ENCODE assay signal across 23 cellular contexts in genomic region chrX:24293412-24293811, GRCh38. TPM values are rescaled to one million over a fixed set of nuclear protein-coding genes. Genes with fewer than 3 reads are reported as not detected.
DNase-seq lines count a peak whose midpoint lies in the region; ATAC-seq, FAIRE-seq and TF ChIP-seq lines count a peak whose summit lies in the region.
"Had no signal": no experiment of that assay in that cellular context is flagged by ENCODE, and none has a peak within 500 bp of the region (broad histone marks: within the 10 kb centered on the region; RNA-seq: fewer than 3 reads in every experiment).

No MANE protein-coding gene starts in this region.

- H3K4me1 ChIP-seq in A549 = no peaks in the 10 kb centered on the region
- no peaks in the 10 kb centered on the region for H3K4me1 ChIP-seq in esophagus squamous epithelium
- peaks cover 0 to 7% (median 0%) of the 10 kb centered on the region in 4 donors for H3K4me1 ChIP-seq in stomach
- no peaks in the 10 kb centered on the region for H3K4me1 ChIP-seq in naive thymus-derived CD4-positive, alpha-beta T cell (ENCODE audit: control insufficient read depth in 2 of 2, insufficient read depth in 2 of 2, low read length in 2 of 2)
- H3K4me1 ChIP-seq: BLaER1 had no signal

- peak overlapping the region; percentile 0 for H3K4me3 Mint-ChIP-seq in nephron progenitor cell
- H3K4me3 Mint-ChIP-seq in naive thymus-derived CD4-positive, alpha-beta T cell = no peak overlapping the region
- H3K4me3 Mint-ChIP-seq: CD14-positive monocyte; CD4-positive, alpha-beta memory T cell; IgD-negative memory B cell had no signal

- no peak for TF ChIP-seq POLR2A in A549 (IDR thresholded peaks at IDR 0.05; ENCODE audit: low read length)
- no peak for TF ChIP-seq POLR2A in esophagus squamous epithelium (IDR thresholded peaks at IDR 0.05)
- TF ChIP-seq POLR2A in stomach (IDR thresholded peaks at IDR 0.05) = no peak

- H3K4me1 Mint-ChIP-seq in nephron progenitor cell = peaks cover 41% of the 10 kb centered on the region
- no peaks in the 10 kb centered on the region for H3K4me1 Mint-ChIP-seq in naive thymus-derived CD4-positive, alpha-beta T cell
- H3K4me1 Mint-ChIP-seq: CD14-positive monocyte; CD4-positive, alpha-beta memory T cell; IgD-negative memory B cell had no signal

- intact Hi-C loops in esophagus squamous epithelium (cut with DNase I) = no loop called here
- intact Hi-C loops in stomach (cut with DNase I; ENCODE audit: low total_unique reads) = no loop called here
- intact Hi-C loops in naive thymus-derived CD4-positive, alpha-beta T cell (cut with micrococcal nuclease) = loop anchor here in 1 of 2 donors (5.0 kb wide), 1 partner anchor 79 kb away; no protein-coding TSS in a partner anchor

- peak; percentile 90 for FAIRE-seq in A549 (lab: Jason Lieb, UNC)
- FAIRE-seq: HepG2 had no signal

- H3K27me3 Mint-ChIP-seq in nephron progenitor cell (ENCODE audit: low read depth, poor library complexity) = no peaks in the 10 kb centered on the region
- H3K27me3 Mint-ChIP-seq in naive thymus-derived CD4-positive, alpha-beta T cell = no peaks in the 10 kb centered on the region

- DNase-seq in A549 (ENCODE audit: low read depth in 1 of 2, low spot score in 1 of 2) (no peak), esophagus squamous epithelium (lab: John Stamatoyannopoulos, UW) (no peak), nephron progenitor cell (no peak), stomach (no peak), nucleus accumbens (lab: John Stamatoyannopoulos, UW) (no peak)
- no peak for DNase-seq in naive thymus-derived CD4-positive, alpha-beta T cell
- DNase-seq: CD4-positive, alpha-beta memory T cell; DMS153; DMS79; GF-D8; GOT3; H7 had no signal

- H3K4me3 ChIP-seq in A549 (no peak overlapping the region), esophagus squamous epithelium (no peak overlapping the region), stomach (no peak overlapping the region)
- no peak overlapping the region for H3K4me3 ChIP-seq in naive thymus-derived CD4-positive, alpha-beta T cell (ENCODE audit: low read length)
- H3K4me3 ChIP-seq: BLaER1 had no signal

- no peak for TF ChIP-seq EP300 in A549 (IDR thresholded peaks at IDR 0.05)
- no peak for TF ChIP-seq EP300 in stomach (IDR thresholded peaks at IDR 0.05)

- peak overlapping the region; percentile 8 for H3K27ac Mint-ChIP-seq in nephron progenitor cell
- H3K27ac Mint-ChIP-seq in naive thymus-derived CD4-positive, alpha-beta T cell = no peak overlapping the region
- H3K27ac Mint-ChIP-seq: CD4-positive, alpha-beta memory T cell; IgD-negative memory B cell had no signal

- H3K4me2 ChIP-seq in A549 = no peak overlapping the region
- H3K4me2 ChIP-seq: BLaER1 had no signal

- no peak overlapping the region for H3K27ac ChIP-seq in A549
- peak overlapping the region in 3 of 4 donors; percentile 64 to 78 (median 70) for H3K27ac ChIP-seq in esophagus squamous epithelium
- peak overlapping the region in 3 of 5 donors; percentile 33 to 69 (median 54) for H3K27ac ChIP-seq in stomach
- no peak overlapping the region for H3K27ac ChIP-seq in naive thymus-derived CD4-positive, alpha-beta T cell (ENCODE audit: low read depth, low read length)
- H3K27ac ChIP-seq: 22Rv1, BLaER1 had no signal

- ATAC-seq in A549 (no peak), HG02840 (IDR thresholded peaks at IDR 0.05; ENCODE audit: low FRiP score, unreplicated experiment) (no peak), HG02623 (IDR thresholded peaks at IDR 0.05; ENCODE audit: unreplicated experiment) (no peak)
- ATAC-seq in naive thymus-derived CD4-positive, alpha-beta T cell = no peak
- ATAC-seq: HCT116, HepG2 had no signal

- no peaks in the 10 kb centered on the region for H3K9me3 ChIP-seq in A549
- H3K9me3 ChIP-seq in esophagus squamous epithelium = no peaks in the 10 kb centered on the region
- no peaks in the 10 kb centered on the region for H3K9me3 ChIP-seq in stomach
- no peaks in the 10 kb centered on the region for H3K9me3 ChIP-seq in naive thymus-derived CD4-positive, alpha-beta T cell (ENCODE audit: control insufficient read depth in 2 of 3, low read length in 3 of 3)
- H3K9me3 ChIP-seq: BLaER1 had no signal

- CTCF ChIA-PET in A549 (lab: Yijun Ruan, JAX) = interaction anchor here (0.6 to 1.4 kb wide), 5 partner anchors 9 to 981 kb away, joined by 3 to 4 read pairs (median 3); no protein-coding TSS in a partner anchor
- CTCF ChIA-PET in naive thymus-derived CD4-positive, alpha-beta T cell (lab: Charles Lee) = no interaction called here

- H3K36me3 Mint-ChIP-seq in nephron progenitor cell (ENCODE audit: low read depth) = no peaks in the 10 kb centered on the region
- no peaks in the 10 kb centered on the region for H3K36me3 Mint-ChIP-seq in naive thymus-derived CD4-positive, alpha-beta T cell
- H3K36me3 Mint-ChIP-seq: CD14-positive monocyte; CD4-positive, alpha-beta memory T cell had no signal

- no peaks in the 10 kb centered on the region for H3K36me3 ChIP-seq in esophagus squamous epithelium
- H3K36me3 ChIP-seq in stomach = no peaks in the 10 kb centered on the region
- H3K36me3 ChIP-seq in naive thymus-derived CD4-positive, alpha-beta T cell (ENCODE audit: control insufficient read depth in 2 of 3, insufficient read depth in 3 of 3, low read length in 3 of 3) = no peaks in the 10 kb centered on the region
- H3K36me3 ChIP-seq: BLaER1 had no signal

- no peak for TF ChIP-seq RAD21 in A549 (conservative IDR thresholded peaks at IDR 0.05 in 1 of 2, IDR thresholded peaks at IDR 0.05 in 1 of 2)

- no peak for TF ChIP-seq CTCF in A549 (IDR thresholded peaks at IDR 0.05)
- no peak for TF ChIP-seq CTCF in esophagus squamous epithelium (IDR thresholded peaks at IDR 0.05)
- TF ChIP-seq CTCF in nephron progenitor cell (IDR thresholded peaks at IDR 0.05) = no peak
- no peak for TF ChIP-seq CTCF in stomach (IDR thresholded peaks at IDR 0.05)

- H3K27me3 ChIP-seq in esophagus squamous epithelium (no peaks in the 10 kb centered on the region), stomach (peaks cover 0 to 7% (median 0%) of the 10 kb centered on the region in 3 donors)
- H3K27me3 ChIP-seq in naive thymus-derived CD4-positive, alpha-beta T cell (ENCODE audit: control insufficient read depth in 2 of 2, insufficient read depth in 2 of 2, low read length in 2 of 2) = no peaks in the 10 kb centered on the region
- H3K27me3 ChIP-seq: BLaER1 had no signal

- POLR2A ChIA-PET in A549 (lab: Yijun Ruan, JAX) = no interaction called here
- POLR2A ChIA-PET in naive thymus-derived CD4-positive, alpha-beta T cell (lab: Charles Lee) = no interaction called here

- WGBS in A549 (ENCODE audit: missing lambda C conversion rate) = 89% methylated on average over 4 of the region's 4 CpGs
- 72 to 77% methylated on average over 4 of the region's 4 CpGs for WGBS in esophagus squamous epithelium, 2 donors
- 68 to 87% (median 72%) methylated on average over 4 of the region's 4 CpGs for WGBS in stomach, 5 donors

- peaks cover 9% of the 10 kb centered on the region for H3K9me3 Mint-ChIP-seq in nephron progenitor cell
- no peaks in the 10 kb centered on the region for H3K9me3 Mint-ChIP-seq in naive thymus-derived CD4-positive, alpha-beta T cell
- H3K9me3 Mint-ChIP-seq: CD4-positive, alpha-beta memory T cell had no signal

TF ChIP-seq in A549, 52 proteins besides CTCF, POLR2A, EP300 and RAD21:
- TF ChIP-seq CHD2 (IDR thresholded peaks at IDR 0.05; ENCODE audit: low read length, partially characterized antibody) (no peak), ZFP36 (IDR thresholded peaks at IDR 0.05; ENCODE audit: borderline replicate concordance, partially characterized antibody) (no peak), HOXB5 (CRISPR knock-in tag; IDR thresholded peaks at IDR 0.05) (no peak), TP53 (CRISPR knock-in tag; IDR thresholded peaks at IDR 0.05) (no peak), SMC3 (IDR thresholded peaks at IDR 0.05) (no peak), HOXB13 (CRISPR knock-in tag; IDR thresholded peaks at IDR 0.05; ENCODE audit: low read depth) (no peak), NPAS2 (CRISPR knock-in tag; IDR thresholded peaks at IDR 0.05; ENCODE audit: borderline replicate concordance) (no peak), RNF2 (IDR thresholded peaks at IDR 0.05; ENCODE audit: borderline replicate concordance, low read depth) (no peak), GATA3 (IDR thresholded peaks at IDR 0.05; ENCODE audit: borderline replicate concordance) (no peak), TFCP2L1 (CRISPR knock-in tag; IDR thresholded peaks at IDR 0.05) (no peak), KDM1A (IDR thresholded peaks at IDR 0.05; ENCODE audit: low read depth) (no peak), PBX3 (IDR thresholded peaks at IDR 0.05) (no peak), NR3C1 (IDR thresholded peaks at IDR 0.05) (no peak), E2F6 (IDR thresholded peaks at IDR 0.05; ENCODE audit: borderline replicate concordance, low read depth) (no peak)
TF ChIP-seq in A549: peak in this region for 0.

RNA-seq across cellular contexts. Expression of gene SUPT20HL2, which starts 20.5 kb away (rescaled TPM):
- polyA plus RNA-seq in A549 (2011; rRNA removed) (not detected in 2 replicates), A549 (2017; fragmentation: RNase III; extraction: RNeasy Plus Mini Kit Qiagen cat#74134 plus additional on column Dnase treatment) (not detected in 3 replicates), stomach (not detected)
- polyA plus RNA-seq in A549 (2012; cell fraction: cytosol; rRNA removed) = not detected in 2 replicates
- polyA plus RNA-seq in A549 (2012; cell fraction: nucleus; rRNA removed) = not detected in 2 replicates
- polyA minus RNA-seq in A549 (2011; rRNA and poly(A)+ RNA removed) = not detected in 2 replicates
- total RNA-seq in esophagus squamous epithelium (not detected), stomach (not detected)
- not detected for total RNA-seq in naive thymus-derived CD4-positive, alpha-beta T cell
- polyA plus RNA-seq in naive thymus-derived CD4-positive, alpha-beta T cell = not detected
- total RNA-seq: A673; CD4-positive, alpha-beta memory T cell; Daoy; HepG2 had no signal
- polyA plus RNA-seq: AG04450; CD14-positive monocyte; CD4-positive, alpha-beta memory T cell; HepG2; IgD-negative memory B cell had no signal

Comparison
In these comparisons a context has a peak if more than half of its experiments do, and no peak if none do; other contexts are left out.
1. H3K27ac ChIP-seq: peak in esophagus squamous epithelium (3 of 4) and stomach (3 of 5); none in A549 (0 of 2) and naive thymus-derived CD4-positive, alpha-beta T cell (single experiment).